ENCODE assay signal across 13 cellular contexts in the genomic region with DNA sequence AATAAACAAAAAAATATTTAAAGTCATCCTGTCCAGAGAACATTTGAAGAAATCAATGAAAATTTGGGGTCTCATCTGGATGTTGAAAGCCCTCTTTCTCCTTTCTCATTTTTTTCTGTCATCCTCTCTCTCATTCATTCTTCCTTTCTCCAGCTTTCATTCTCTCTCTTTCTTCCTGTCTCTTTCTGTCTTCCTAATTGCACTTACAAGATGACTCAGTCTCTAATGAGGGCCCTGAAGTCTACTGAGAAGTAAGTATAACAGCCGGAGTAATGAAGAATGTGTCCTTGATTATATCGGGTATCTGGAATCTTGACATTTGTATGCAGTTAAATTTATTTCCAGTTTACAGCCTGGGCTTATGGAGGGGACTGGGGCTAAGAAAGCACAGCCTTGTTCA.
DNase-seq lines count a peak whose midpoint lies in the region; ATAC-seq and TF ChIP-seq lines count a peak whose summit lies in the region.
"Had no signal": no experiment of that assay in that cellular context is flagged by ENCODE, and none has a peak within 500 bp of the region (broad histone marks: within the 10 kb centered on the region; RNA-seq: fewer than 3 reads in every experiment).

No MANE protein-coding gene starts in this region.

- DNase-seq in EL (peak; percentile 26), SJSA1 (ENCODE audit: low read depth in 1 of 2, low spot score in 2 of 2) (no peak), fibroblast of villous mesenchyme (ENCODE audit: low read depth) (peak; percentile 44), mucosa of descending colon (no peak), NCI-H1436 (lab: John Stamatoyannopoulos, UW) (no peak), MG63 (no peak)
- DNase-seq: AML-193; Caco-2; CD8-positive, alpha-beta memory T cell; DND-41; GOT3; H9 had no signal

- H3K27me3 ChIP-seq in SJSA1 (replicated peaks), result no peaks in the 10 kb centered on the region
- no peaks in the 10 kb centered on the region for H3K27me3 ChIP-seq in MG63
- H3K27me3 ChIP-seq: BLaER1 had no signal

- H3K4me3 ChIP-seq in SJSA1, result no peak overlapping the region
- H3K4me3 ChIP-seq in fibroblast of villous mesenchyme (ENCODE audit: low read depth, low read length), result no peak overlapping the region
- no peak overlapping the region for H3K4me3 ChIP-seq in mucosa of descending colon
- H3K4me3 ChIP-seq in MG63, result no peak overlapping the region
- H3K4me3 ChIP-seq: BLaER1 had no signal

- 0 out of 2 replicates have a peak, but pooled peaks cover 5% of the 10 kb centered on the region for H3K9me3 ChIP-seq in SJSA1 (replicated peaks)
- H3K9me3 ChIP-seq in mucosa of descending colon, result peaks cover 2% of the 10 kb centered on the region
- H3K9me3 ChIP-seq in MG63, result peaks cover 12% of the 10 kb centered on the region

- intact Hi-C loops in mucosa of descending colon (cut with DNase I, micrococcal nuclease), result no loop called here

- peaks cover 65% of the 10 kb centered on the region for H3K4me1 ChIP-seq in SJSA1 (replicated peaks)
- H3K4me1 ChIP-seq in mucosa of descending colon (ENCODE audit: low read depth), result no peaks in the 10 kb centered on the region
- H3K4me1 ChIP-seq: Caco-2 had no signal

- TF ChIP-seq CTCF in fibroblast of villous mesenchyme (IDR thresholded peaks at IDR 0.05; ENCODE audit: insufficient read depth, low read depth, low read length) (no peak), mucosa of descending colon (IDR thresholded peaks at IDR 0.05) (no peak)

- no peak for ATAC-seq in mucosa of descending colon

- H3K27ac ChIP-seq in SJSA1, result peak overlapping the region; percentile 98
- H3K27ac ChIP-seq: BLaER1 had no signal

- H3K36me3 ChIP-seq in SJSA1, result no peaks in the 10 kb centered on the region
- no peaks in the 10 kb centered on the region for H3K36me3 ChIP-seq in mucosa of descending colon (ENCODE audit: low read depth)
- H3K36me3 ChIP-seq in MG63, result no peaks in the 10 kb centered on the region
- H3K36me3 ChIP-seq: BLaER1 had no signal

Comparison
In these comparisons a context has a peak if more than half of its experiments do, and no peak if none do; other contexts are left out.
1. DNase-seq: peak in EL (single experiment) and fibroblast of villous mesenchyme (single experiment); none in SJSA1 (0 of 2), mucosa of descending colon (0 of 3), NCI-H1436 (single experiment) and MG63 (single experiment).